28 cellular contexts compared by ENCODE assay signal in genomic region chr7:13278020-13278419, GRCh38.
"Had no signal": no experiment of that assay in that cellular context is flagged by ENCODE, and none has a peak within 500 bp of the region (broad histone marks: within the 10 kb centered on the region; RNA-seq: fewer than 3 reads in every experiment).

No MANE protein-coding gene starts in this region.

- H3K4me1 ChIP-seq: adrenal gland, ascending aorta, heart right ventricle, lower lobe of right lung, sigmoid colon, transverse colon had no signal

- H3K36me3 ChIP-seq: adrenal gland, ascending aorta, brain microvascular endothelial cell, heart right ventricle, lower lobe of right lung, sigmoid colon, transverse colon, WERI-Rb-1 had no signal

- H3K27ac ChIP-seq: adrenal gland, ascending aorta, brain microvascular endothelial cell, heart right ventricle, lower lobe of right lung, sigmoid colon, transverse colon, WERI-Rb-1 had no signal

- FAIRE-seq: endometrium, keratinocyte, TTC549, urothelium cell line had no signal

- DNase-seq: activated CD4-positive, alpha-beta T cell treated with anti-CD3 and anti-CD28 coated beads, Interleukin-2, amount 10 ng/mL, durations not matched to agents 7 days and 5 days; activated CD4-positive, CD25-positive, alpha-beta regulatory T cell treated with anti-CD3 and anti-CD28 coated beads, Interleukin-2, amount 50 U/mL, for 72 hours; activated CD8-positive, alpha-beta T cell treated with anti-CD3 and anti-CD28 coated beads, Interleukin-2, amount 10 ng/mL, durations not matched to agents 7 days and 5 days; activated gamma-delta T cell treated with Interleukin-2 at 50 U/mL for 16 hours; adrenal gland; brain microvascular endothelial cell; caudate nucleus; effector CD4-positive, alpha-beta T cell; foreskin fibroblast; heart right ventricle; left colon; lower lobe of right lung; mesendoderm; naive B cell; occipital lobe; posterior cingulate gyrus; sigmoid colon; stimulated activated CD4-positive, alpha-beta T cell treated with anti-CD3 and anti-CD28 coated beads, Interleukin-15, amount 100 ng/mL, for 24 hours; transverse colon; WERI-Rb-1 had no signal

- H3K9me3 ChIP-seq: adrenal gland, ascending aorta, lower lobe of right lung, sigmoid colon, transverse colon had no signal

- H3K27me3 ChIP-seq: adrenal gland, ascending aorta, brain microvascular endothelial cell, heart right ventricle, sigmoid colon, transverse colon had no signal

- ATAC-seq: activated CD8-positive, alpha-beta T cell treated with anti-CD3 and anti-CD28 coated beads, Interleukin-2, amount 10 ng/mL, durations not matched to agents 7 days and 5 days; activated naive CD4-positive, alpha-beta T cell treated with anti-CD3 and anti-CD28 coated beads, Interleukin-2, amount 50 U/mL, for 72 hours; heart right ventricle; left colon; lower lobe of right lung; stimulated activated memory B cell treated with anti-CD40 and anti-IgM and Interleukin-4, amounts not matched to agents 10 μg/mL and 1 μg/mL and 100 μg/mL, for 72 hours had no signal

- H3K4me3 ChIP-seq: adrenal gland, ascending aorta, heart right ventricle, lower lobe of right lung, sigmoid colon, smooth muscle cell, transverse colon had no signal
